22 cellular contexts compared by ENCODE assay signal in the genomic region with DNA sequence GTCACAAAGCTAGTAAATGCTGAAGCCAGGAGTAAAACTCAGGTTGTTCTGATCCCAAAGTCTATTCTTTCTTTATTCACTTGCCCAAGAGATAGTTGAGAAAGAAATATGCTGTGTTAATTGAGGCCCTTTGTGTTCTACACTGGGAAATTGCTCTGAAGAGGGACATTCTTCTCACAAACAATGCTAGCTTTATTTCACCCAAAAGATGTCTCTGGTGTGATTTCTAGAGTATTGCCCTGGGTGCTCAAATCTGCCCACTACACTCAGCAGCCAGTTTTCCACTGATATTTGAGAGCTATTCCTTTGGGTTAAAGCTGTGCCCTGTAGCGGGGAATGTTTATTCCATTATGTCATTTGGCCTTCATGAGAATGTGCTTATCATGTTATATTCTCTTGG.
"Had no signal": no experiment of that assay in that cellular context is flagged by ENCODE, and none has a peak within 500 bp of the region (broad histone marks: within the 10 kb centered on the region; RNA-seq: fewer than 3 reads in every experiment).

No MANE protein-coding gene starts in this region.

- H3K36me3 ChIP-seq: colonic mucosa, heart right ventricle, right atrium auricular region, sigmoid colon, suprapubic skin, thyroid gland, uterus had no signal

- H3K27ac Mint-ChIP-seq: naive thymus-derived CD8-positive, alpha-beta T cell; type B pancreatic cell had no signal

- H3K27ac ChIP-seq: colonic mucosa, foreskin keratinocyte, heart right ventricle, right atrium auricular region, sigmoid colon, skin epidermis, suprapubic skin, thyroid gland, uterus had no signal

- H3K9me3 Mint-ChIP-seq: naive thymus-derived CD8-positive, alpha-beta T cell; type B pancreatic cell had no signal

- FAIRE-seq: kidney had no signal

- H3K4me3 ChIP-seq: colonic mucosa, heart right ventricle, lung, mucosa of descending colon, right atrium auricular region, sigmoid colon, skin epidermis, suprapubic skin, thyroid gland, uterus had no signal

- H3K27me3 ChIP-seq: colonic mucosa, foreskin keratinocyte, heart right ventricle, right atrium auricular region, sigmoid colon, suprapubic skin, thyroid gland, uterus had no signal

- H3K36me3 Mint-ChIP-seq: naive thymus-derived CD8-positive, alpha-beta T cell; type B pancreatic cell had no signal

- H3K4me3 Mint-ChIP-seq: naive thymus-derived CD8-positive, alpha-beta T cell; type B pancreatic cell had no signal

- H3K9me3 ChIP-seq: colonic mucosa, heart right ventricle, mucosa of descending colon, right atrium auricular region, sigmoid colon, suprapubic skin, thyroid gland, uterus had no signal

- H3K4me1 ChIP-seq: colonic mucosa, foreskin keratinocyte, heart right ventricle, right atrium auricular region, sigmoid colon, suprapubic skin, thyroid gland, uterus had no signal

- ATAC-seq: foreskin keratinocyte; heart right ventricle; left colon; left ventricle myocardium superior; mucosa of descending colon; naive thymus-derived CD8-positive, alpha-beta T cell had no signal

- DNase-seq: colonic mucosa; dermis blood vessel endothelial cell; erythroblast; foreskin keratinocyte; heart right ventricle; kidney; left colon; left ventricle myocardium superior; mesendoderm; mucosa of descending colon; naive thymus-derived CD8-positive, alpha-beta T cell; occipital lobe; posterior cingulate gyrus; sigmoid colon; stimulated activated naive CD4-positive, alpha-beta T cell treated with Interleukin-2 at 50 U/mL for 16 hours; thyroid gland; uterus had no signal
